In genomic region chr5:129377504-129377903, GRCh38 we compare ENCODE assay signal across 16 cellular contexts.
DNase-seq lines count a peak whose midpoint lies in the region; ATAC-seq and TF ChIP-seq lines count a peak whose summit lies in the region.
"Had no signal": no experiment of that assay in that cellular context is flagged by ENCODE, and none has a peak within 500 bp of the region (broad histone marks: within the 10 kb centered on the region; RNA-seq: fewer than 3 reads in every experiment).

No MANE protein-coding gene starts in this region.

- no peak overlapping the region for H3K4me3 Mint-ChIP-seq in Calu3 (ENCODE audit: low read depth, unreplicated experiment)
- H3K4me3 Mint-ChIP-seq: activated T-helper 1 cell treated with anti-CD3 and anti-CD28 coated beads, Interleukin-12 subunit alpha, Interleukin-12 subunit beta, Interleukin-2, Interleukin-4 antibody, amounts not matched to agents 30 ng/mL and 10 ng/mL and 1 ng/mL, durations not matched to agents 14 hours and 24 hours and 36 hours; immature natural killer cell had no signal

- CTCF ChIA-PET in Calu3 (lab: Charles Lee) (interaction anchor here (0.6 kb wide), 1 partner anchor 679 kb away, joined by 5 read pairs; no protein-coding TSS in a partner anchor), GM10248 (lab: Yijun Ruan, JAX) (interaction anchor here (1.4 kb wide), 1 partner anchor 10 kb away, joined by 3 read pairs; no protein-coding TSS in a partner anchor)

- ATAC-seq in HG03342 (IDR thresholded peaks at IDR 0.05; ENCODE audit: unreplicated experiment): peak; percentile 38
- ATAC-seq in GM21529 (IDR thresholded peaks at IDR 0.05; ENCODE audit: unreplicated experiment): no peak
- no peak for ATAC-seq in GM21423 (IDR thresholded peaks at IDR 0.05; ENCODE audit: unreplicated experiment)

- no peak overlapping the region for H3K27ac Mint-ChIP-seq in Calu3 (ENCODE audit: unreplicated experiment)
- H3K27ac Mint-ChIP-seq: activated T-helper 1 cell treated with anti-CD3 and anti-CD28 coated beads, Interleukin-12 subunit alpha, Interleukin-12 subunit beta, Interleukin-2, Interleukin-4 antibody, amounts not matched to agents 30 ng/mL and 10 ng/mL and 1 ng/mL, durations not matched to agents 14 hours and 24 hours and 36 hours; immature natural killer cell had no signal

- intact Hi-C loops in Calu3 (cut with micrococcal nuclease; ENCODE audit: unreplicated experiment): no loop called here

- no peaks in the 10 kb centered on the region for H3K9me3 Mint-ChIP-seq in Calu3 (ENCODE audit: low read depth, unreplicated experiment)
- H3K9me3 Mint-ChIP-seq: activated T-helper 1 cell treated with anti-CD3 and anti-CD28 coated beads, Interleukin-12 subunit alpha, Interleukin-12 subunit beta, Interleukin-2, Interleukin-4 antibody, amounts not matched to agents 30 ng/mL and 10 ng/mL and 1 ng/mL, durations not matched to agents 14 hours and 24 hours and 36 hours had no signal

- no TSS peak for BruUV-seq in Calu3 (replicated peaks; lab: Mats Ljungman, UMichigan)

- POLR2A ChIA-PET in GM10248 (lab: Yijun Ruan, JAX): no interaction called here

- H3K36me3 Mint-ChIP-seq in Calu3 (ENCODE audit: insufficient read depth, unreplicated experiment): no peaks in the 10 kb centered on the region
- H3K36me3 Mint-ChIP-seq: immature natural killer cell had no signal

- H3K27me3 Mint-ChIP-seq in Calu3 (ENCODE audit: unreplicated experiment): no peaks in the 10 kb centered on the region

- no peak for TF ChIP-seq CTCF in Calu3 (IDR thresholded peaks at IDR 0.05; ENCODE audit: unreplicated experiment)
- no peak for TF ChIP-seq CTCF in GM10248 (IDR thresholded peaks at IDR 0.05; ENCODE audit: control extremely low read depth, extremely low read depth, low read depth, missing control alignments)

- peak; percentile 37 for DNase-seq in Calu3
- peak; percentile 30 for DNase-seq in NCI-H774 (lab: John Stamatoyannopoulos, UW)
- DNase-seq in kidney tubule cell (ENCODE audit: low spot score): peak; percentile 13
- DNase-seq in stimulated activated naive CD4-positive, alpha-beta T cell (lab: John Stamatoyannopoulos, UW): no peak
- DNase-seq in GM10248 (ENCODE audit: extremely low spot score): no peak
- DNase-seq: activated CD4-positive, alpha-beta T cell treated with anti-CD3 and anti-CD28 coated beads, Interleukin-2, amount 50 U/mL, for 4 hours; DMS 273 treated with DMSO at 0.1 percent for 48 hours; immature natural killer cell; KBM-7; NCI-H1694; SIG-M5; stimulated activated CD4-positive, alpha-beta T cell treated with anti-CD3 and anti-CD28 coated beads, Interleukin-4, amount 100 ng/mL, for 4 hours had no signal

- H3K4me1 Mint-ChIP-seq in Calu3 (ENCODE audit: low read depth, unreplicated experiment): peaks cover 8% of the 10 kb centered on the region
- H3K4me1 Mint-ChIP-seq: immature natural killer cell had no signal

Comparison
In these comparisons a context has a peak if more than half of its experiments do, and no peak if none do; other contexts are left out.
1. DNase-seq: peak in Calu3 (single experiment), NCI-H774 (single experiment) and kidney tubule cell (single experiment); none in stimulated activated naive CD4-positive, alpha-beta T cell (0 of 6) and GM10248 (single experiment).